8 cellular contexts compared by ENCODE assay signal in genomic region chr1:25800538-25801377, GRCh38. TPM values are rescaled to one million over a fixed set of nuclear protein-coding genes. Genes with fewer than 3 reads are reported as not detected.
DNase-seq lines count a peak whose midpoint lies in the region; ATAC-seq and TF ChIP-seq lines count a peak whose summit lies in the region.

No MANE protein-coding gene starts in this region.

- H3K27me3 Mint-ChIP-seq in T-helper 17 cell: no peaks in the 10 kb centered on the region

- peaks cover 3% of the 10 kb centered on the region for H3K27me3 ChIP-seq in GM06990 (replicated peaks; ENCODE audit: control insufficient read depth, insufficient read depth, low read length)

- no peaks in the 10 kb centered on the region for H3K9me3 ChIP-seq in T-helper 17 cell (ENCODE audit: control insufficient read depth, low read length, poor library complexity, severe bottlenecking)

- peak overlapping the region; percentile 85 for H3K4me3 Mint-ChIP-seq in T-helper 17 cell

- no peak for ATAC-seq in T-helper 17 cell
- no peak for ATAC-seq in HG02981 (IDR thresholded peaks at IDR 0.05; ENCODE audit: unreplicated experiment)

- DNase-seq in GM06990 (ENCODE audit: extremely low read depth, insufficient read length) (no peak), T-helper 17 cell (no peak), fibroblast of the aortic adventitia (ENCODE audit: low read depth) (no peak), retina (peak; percentile 53), NCI-H524 treated with DMSO at 0.1 percent for 48 hours (lab: John Stamatoyannopoulos, UW) (no peak), hippocampal formation (lab: John Stamatoyannopoulos, UW) (no peak), NCI-H2196 (lab: John Stamatoyannopoulos, UW; ENCODE audit: unreplicated experiment) (no peak)

- H3K4me1 Mint-ChIP-seq in T-helper 17 cell: peaks cover 40% of the 10 kb centered on the region

- H3K27ac Mint-ChIP-seq in T-helper 17 cell: peak overlapping the region; percentile 9

- TF ChIP-seq CTCF in GM06990 (IDR thresholded peaks at IDR 0.05; ENCODE audit: insufficient read depth, low read length, poor library complexity, severe bottlenecking) (no peak), fibroblast of the aortic adventitia (IDR thresholded peaks at IDR 0.05; ENCODE audit: insufficient read depth, low read length) (no peak)

- no peaks in the 10 kb centered on the region for H3K36me3 ChIP-seq in GM06990 (ENCODE audit: control insufficient read depth, insufficient read depth, low read length)

- H3K4me3 ChIP-seq in GM06990 (replicated peaks; ENCODE audit: low read depth, low read length) (peak overlapping the region; percentile 37), fibroblast of the aortic adventitia (ENCODE audit: low read depth, low read length) (peak overlapping the region; percentile 77)

- H3K36me3 Mint-ChIP-seq in T-helper 17 cell (ENCODE audit: low read depth): peaks cover 2% of the 10 kb centered on the region

RNA-seq across cellular contexts. Expression of gene SELENON, which starts 0.8 kb away (rescaled TPM):
- total RNA-seq in T-helper 17 cell: 10 to 100 TPM; 24.5 to 25.2 TPM
- total RNA-seq in fibroblast of the aortic adventitia (ENCODE audit: low replicate concordance): 10.2 and 35.0 TPM in 2 replicates

RNA-seq across cellular contexts. Expression of gene MTFR1L, which starts 19.0 kb away (rescaled TPM):
- total RNA-seq in T-helper 17 cell: 10 to 100 TPM; 30.4 to 37.4 TPM
- total RNA-seq in fibroblast of the aortic adventitia (ENCODE audit: low replicate concordance): 44.6 and 164 TPM in 2 replicates

RNA-seq across cellular contexts. Expression of gene AUNIP, which starts 58.5 kb away (rescaled TPM):
- total RNA-seq in T-helper 17 cell (under 1 TPM in 1 of 2 donors, not detected in 1; 0.31 TPM), fibroblast of the aortic adventitia (ENCODE audit: low replicate concordance) (4.8 TPM in 1 of 2 replicates, not detected in the other)
